ENCODE assay signal across 1 cellular context in genomic region chr20:62239278-62239879, GRCh38.
TF ChIP-seq lines count a peak whose summit lies in the region.

No MANE protein-coding gene starts in this region.

TF ChIP-seq in HepG2, 621 proteins besides CTCF, POLR2A, EP300 and RAD21 (continued from another document and continues in another):
- 0 out of 2 replicates have a peak, but pooled peaks have one; percentile 19 for TF ChIP-seq ZNF574 (CRISPR knock-in tag; IDR thresholded peaks at IDR 0.05)
- no peak for TF ChIP-seq ZNF646 (CRISPR knock-in tag; IDR thresholded peaks at IDR 0.05)
- TF ChIP-seq ZBTB10 (CRISPR knock-in tag; IDR thresholded peaks at IDR 0.05; ENCODE audit: borderline replicate concordance), result peak; percentile 55; the same call in 1 of the 2 replicates
- 0 out of 2 replicates have a peak, but pooled peaks have one; percentile 10 for TF ChIP-seq NFYB (CRISPR knock-in tag; IDR thresholded peaks at IDR 0.05)
- peak; percentile 33; the same call in 1 of the 2 replicates for TF ChIP-seq MYC (CRISPR knock-in tag; IDR thresholded peaks at IDR 0.05; ENCODE audit: borderline replicate concordance)
- TF ChIP-seq ZSCAN20 (CRISPR knock-in tag; IDR thresholded peaks at IDR 0.05; ENCODE audit: borderline replicate concordance), result peak; percentile 48; the same call in 1 of the 2 replicates
- 0 out of 2 replicates have a peak, but pooled peaks have one; percentile 20 for TF ChIP-seq ZNF543 (CRISPR knock-in tag; IDR thresholded peaks at IDR 0.05)
- TF ChIP-seq PREB (CRISPR knock-in tag; IDR thresholded peaks at IDR 0.05), result no peak
- peak; percentile 17; the same call in 1 of the 2 replicates for TF ChIP-seq STAG1 (CRISPR knock-in tag; IDR thresholded peaks at IDR 0.05)
- TF ChIP-seq GATAD1 (CRISPR knock-in tag; IDR thresholded peaks at IDR 0.05), result 0 out of 2 replicates have a peak, but pooled peaks have one; percentile 17
- 0 out of 2 replicates have a peak, but pooled peaks have one; percentile 50 for TF ChIP-seq TFDP1 (CRISPR knock-in tag; IDR thresholded peaks at IDR 0.05; ENCODE audit: borderline replicate concordance)
- 0 out of 2 replicates have a peak, but pooled peaks have one; percentile 36 for TF ChIP-seq ZBTB4 (CRISPR knock-in tag; IDR thresholded peaks at IDR 0.05; ENCODE audit: borderline replicate concordance)
- peak; percentile 39; the same call in 1 of the 2 replicates for TF ChIP-seq FOXO1 (CRISPR knock-in tag; IDR thresholded peaks at IDR 0.05)
- TF ChIP-seq TGIF2 (CRISPR knock-in tag; IDR thresholded peaks at IDR 0.05), result peak; percentile 78; the same call in 1 of the 2 replicates
- TF ChIP-seq SP4 (CRISPR knock-in tag; IDR thresholded peaks at IDR 0.05), result peak; percentile 46; the same call in 1 of the 2 replicates
- 0 out of 2 replicates have a peak, but pooled peaks have one; percentile 32 for TF ChIP-seq AHDC1 (CRISPR knock-in tag; IDR thresholded peaks at IDR 0.05; ENCODE audit: borderline replicate concordance)
- peak; percentile 91 for TF ChIP-seq EED (CRISPR knock-in tag; IDR thresholded peaks at IDR 0.05)
- TF ChIP-seq ZNF501 (CRISPR knock-in tag; IDR thresholded peaks at IDR 0.05), result peak; percentile 76
- TF ChIP-seq BCL3 (CRISPR knock-in tag; IDR thresholded peaks at IDR 0.05), result 0 out of 2 replicates have a peak, but pooled peaks have one; percentile 59
- TF ChIP-seq IRF1 (CRISPR knock-in tag; IDR thresholded peaks at IDR 0.05; ENCODE audit: low read depth), result no peak
- 0 out of 2 replicates have a peak, but pooled peaks have one; percentile 82 for TF ChIP-seq ARID2 (CRISPR knock-in tag; IDR thresholded peaks at IDR 0.05; ENCODE audit: borderline replicate concordance)
- no peak for TF ChIP-seq XRCC5 (optimal IDR thresholded peaks at IDR 0.05; ENCODE audit: low read length)
- no peak for TF ChIP-seq ZNF569 (CRISPR knock-in tag; IDR thresholded peaks at IDR 0.05; ENCODE audit: borderline replicate concordance)
